8 cellular contexts compared by ENCODE assay signal in the genomic region with DNA sequence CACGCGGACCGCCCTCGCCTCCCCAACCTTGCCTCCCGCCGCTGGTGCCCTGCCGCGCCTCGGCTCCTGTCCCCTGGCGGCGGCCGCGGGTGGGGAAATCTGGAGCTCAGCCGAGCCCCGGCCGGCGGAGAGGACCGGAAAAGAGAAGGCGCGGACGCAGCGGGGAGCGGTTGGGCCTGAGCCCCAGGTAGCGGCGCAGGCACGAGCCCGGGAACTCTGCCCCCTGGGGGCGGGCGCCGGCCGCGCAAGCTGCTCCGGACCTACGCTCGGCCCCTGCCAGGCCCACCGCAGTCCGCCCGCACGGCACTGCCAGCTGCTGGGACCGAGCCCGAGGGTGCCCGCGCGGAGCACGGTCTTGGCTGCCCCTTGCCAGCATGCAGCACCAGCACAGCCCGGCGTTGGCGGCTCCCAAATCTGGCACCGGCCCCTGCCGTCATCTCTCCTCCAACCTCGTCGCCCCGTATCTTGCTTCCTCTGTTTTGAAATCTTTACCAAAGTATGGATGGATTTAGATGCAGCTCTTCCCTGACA. TPM values are rescaled to one million over a fixed set of nuclear protein-coding genes. Genes with fewer than 3 reads are reported as not detected.
DNase-seq lines count a peak whose midpoint lies in the region; ATAC-seq lines count a peak whose summit lies in the region.

A gene with protein sequence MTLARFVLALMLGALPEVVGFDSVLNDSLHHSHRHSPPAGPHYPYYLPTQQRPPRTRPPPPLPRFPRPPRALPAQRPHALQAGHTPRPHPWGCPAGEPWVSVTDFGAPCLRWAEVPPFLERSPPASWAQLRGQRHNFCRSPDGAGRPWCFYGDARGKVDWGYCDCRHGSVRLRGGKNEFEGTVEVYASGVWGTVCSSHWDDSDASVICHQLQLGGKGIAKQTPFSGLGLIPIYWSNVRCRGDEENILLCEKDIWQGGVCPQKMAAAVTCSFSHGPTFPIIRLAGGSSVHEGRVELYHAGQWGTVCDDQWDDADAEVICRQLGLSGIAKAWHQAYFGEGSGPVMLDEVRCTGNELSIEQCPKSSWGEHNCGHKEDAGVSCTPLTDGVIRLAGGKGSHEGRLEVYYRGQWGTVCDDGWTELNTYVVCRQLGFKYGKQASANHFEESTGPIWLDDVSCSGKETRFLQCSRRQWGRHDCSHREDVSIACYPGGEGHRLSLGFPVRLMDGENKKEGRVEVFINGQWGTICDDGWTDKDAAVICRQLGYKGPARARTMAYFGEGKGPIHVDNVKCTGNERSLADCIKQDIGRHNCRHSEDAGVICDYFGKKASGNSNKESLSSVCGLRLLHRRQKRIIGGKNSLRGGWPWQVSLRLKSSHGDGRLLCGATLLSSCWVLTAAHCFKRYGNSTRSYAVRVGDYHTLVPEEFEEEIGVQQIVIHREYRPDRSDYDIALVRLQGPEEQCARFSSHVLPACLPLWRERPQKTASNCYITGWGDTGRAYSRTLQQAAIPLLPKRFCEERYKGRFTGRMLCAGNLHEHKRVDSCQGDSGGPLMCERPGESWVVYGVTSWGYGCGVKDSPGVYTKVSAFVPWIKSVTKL (minus strand): TSS at position 161 of the 531 bp plus-strand sequence. CDS start 283 bp downstream, outside the sequence.

- no CpG with 5 or more reads among the region's 53 CpGs for WGBS in trophoblast cell (ENCODE audit: extremely low coverage, insufficient coverage, insufficient read length)
- WGBS in aorta, 2 donors = 0 to 1% methylated on average over 33 to 53 of the region's 53 CpGs

- peak within 1 kb of the TSS; percentile 91 for H3K14ac ChIP-seq in trophoblast cell (ENCODE audit: low read length)

- no peaks in the 10 kb centered on the region for H3K36me3 ChIP-seq in trophoblast cell (ENCODE audit: control insufficient read depth in 1 of 2, insufficient read depth in 2 of 2, low read length in 2 of 2)
- H3K36me3 ChIP-seq in aorta (ENCODE audit: control insufficient read depth in 1 of 2, insufficient read depth in 2 of 2, low read length in 1 of 2) = no peaks in the 10 kb centered on the region

- H2BK12ac ChIP-seq in trophoblast cell (ENCODE audit: low read length) = peak within 1 kb of the TSS; percentile 89

- H3K4me3 ChIP-seq in trophoblast cell (ENCODE audit: low read depth, low read length) (peak within 1 kb of the TSS; percentile 95), aorta (ENCODE audit: low read length in 2 of 2) (peak within 1 kb of the TSS in 1 of 2 donors; percentile 0)

- peak within 1 kb of the TSS; percentile 73 for H3K18ac ChIP-seq in trophoblast cell (ENCODE audit: low read length)

- H3K9ac ChIP-seq in trophoblast cell (ENCODE audit: low read length) = peak within 1 kb of the TSS; percentile 92

- H3K27ac ChIP-seq in trophoblast cell (ENCODE audit: low read depth, low read length) = peak within 1 kb of the TSS; percentile 92
- H3K27ac ChIP-seq in aorta (ENCODE audit: low read depth in 1 of 2, low read length in 2 of 2) = no peak within 1 kb of the TSS

- peak within 1 kb of the TSS; percentile 94 for H4K91ac ChIP-seq in trophoblast cell (ENCODE audit: low read depth, low read length)

- H2BK120ac ChIP-seq in trophoblast cell (ENCODE audit: insufficient read depth, low read length, poor library complexity) = peak within 1 kb of the TSS; percentile 96

- peaks cover 42% of the 10 kb centered on the region for H3K79me1 ChIP-seq in trophoblast cell (ENCODE audit: low read length)

- peak within 1 kb of the TSS; percentile 98 for H3K4ac ChIP-seq in trophoblast cell (ENCODE audit: low read depth, low read length)

- peak; percentile 61 for DNase-seq in DMS153 treated with DMSO at 0.1 percent for 48 hours (lab: John Stamatoyannopoulos, UW; ENCODE audit: unreplicated experiment)
- DNase-seq in HK-2 (ENCODE audit: unreplicated experiment) = peak; percentile 90
- DNase-seq in RPMI8226 = peak; percentile 77
- peak; percentile 46 for DNase-seq in activated naive CD4-positive, alpha-beta T cell treated with Interleukin-2 at 50 U/mL for 16 hours
- peak; percentile 78 for DNase-seq in Right ventricle myocardium inferior (ENCODE audit: missing footprints)
- DNase-seq in trophoblast cell = peak; percentile 30 to 67
- peak; percentile 61 to 88 for DNase-seq in aorta

- peak within 1 kb of the TSS; percentile 97 for H3K4me2 ChIP-seq in trophoblast cell (ENCODE audit: low read length)

- H2AFZ ChIP-seq in trophoblast cell (ENCODE audit: insufficient read depth, low read length, poor library complexity) = peak within 1 kb of the TSS; percentile 78

- H2BK5ac ChIP-seq in trophoblast cell (ENCODE audit: low read depth, low read length, poor library complexity) = peak within 1 kb of the TSS; percentile 96

- intact Hi-C loops in Right ventricle myocardium inferior (cut with DNase I) = loop anchor here (2.0 kb wide), 1 partner anchor 72 kb away; no protein-coding TSS in a partner anchor
- intact Hi-C loops in aorta (cut with DNase I) = loop anchor here in 1 of 2 donors (10.0 kb wide), 1 partner anchor 68 kb away; no protein-coding TSS in a partner anchor

- ATAC-seq in GM21381 (IDR thresholded peaks at IDR 0.05; ENCODE audit: unreplicated experiment) = peak; percentile 99
- ATAC-seq in Right ventricle myocardium inferior = peak; percentile 79
- peak; percentile 82 for ATAC-seq in aorta (ENCODE audit: low FRiP score)

- peak within 1 kb of the TSS; percentile 84 for H4K8ac ChIP-seq in trophoblast cell (ENCODE audit: low read depth, low read length)

- H3K9me3 ChIP-seq in trophoblast cell (ENCODE audit: insufficient read depth, low read depth, low read length) = no peaks in the 10 kb centered on the region
- H3K9me3 ChIP-seq in aorta (ENCODE audit: control insufficient read depth, low read length) = no peaks in the 10 kb centered on the region

- peak within 1 kb of the TSS; percentile 34 for H3K23ac ChIP-seq in trophoblast cell (ENCODE audit: low read length)

- no peaks in the 10 kb centered on the region for H3K27me3 ChIP-seq in trophoblast cell (ENCODE audit: insufficient read depth, low read length)
- H3K27me3 ChIP-seq in aorta (ENCODE audit: control insufficient read depth in 1 of 2, insufficient read depth in 2 of 2, low read length in 1 of 2) = no peaks in the 10 kb centered on the region

- H2AK5ac ChIP-seq in trophoblast cell (ENCODE audit: low read length) = peak within 1 kb of the TSS; percentile 68

- H3K79me2 ChIP-seq in trophoblast cell (ENCODE audit: control insufficient read depth, insufficient read depth, low read length, poor library complexity) = peaks cover 24% of the 10 kb centered on the region

- peak within 1 kb of the TSS; percentile 67 for H4K12ac ChIP-seq in trophoblast cell (ENCODE audit: low read depth, low read length)

- H3K4me1 ChIP-seq in trophoblast cell (ENCODE audit: control insufficient read depth in 1 of 2, insufficient read depth in 2 of 2, low read length in 2 of 2) (peaks cover 11 to 25% of the 10 kb centered on the region in 2 experiments), aorta (ENCODE audit: control insufficient read depth in 1 of 2, insufficient read depth in 2 of 2, low read length in 2 of 2) (no peaks in the 10 kb centered on the region)

RNA-seq across cellular contexts. Expression of the gene that starts here (rescaled TPM):
- total RNA-seq in Right ventricle myocardium inferior = not detected
- 206 and 223 TPM in 2 replicates for polyA plus RNA-seq in trophoblast cell (2013)
- total RNA-seq in aorta = under 1 TPM in 1 of 2 donors, not detected in 1; 0.18 TPM
- polyA plus RNA-seq in aorta = under 1 TPM in 1 of 2 donors, not detected in 1; 0.50 TPM

Comparison
In these comparisons a context has a peak if more than half of its experiments do, and no peak if none do; other contexts are left out.
1. Peak in DNase-seq and ATAC-seq in Right ventricle myocardium inferior; RNA of the gene not detected or under 1 TPM.
2. Peak in DNase-seq and ATAC-seq in aorta; RNA of the gene not detected or under 1 TPM.